In genomic region chr22:30390974-30391691, GRCh38 we compare ENCODE assay signal across 1 cellular context.
TF ChIP-seq lines count a peak whose summit lies in the region.

No MANE protein-coding gene starts in this region.

TF ChIP-seq in HepG2, 621 proteins besides CTCF, POLR2A, EP300 and RAD21 (continued from another document and continues in another):
- TF ChIP-seq, protein P1, sequence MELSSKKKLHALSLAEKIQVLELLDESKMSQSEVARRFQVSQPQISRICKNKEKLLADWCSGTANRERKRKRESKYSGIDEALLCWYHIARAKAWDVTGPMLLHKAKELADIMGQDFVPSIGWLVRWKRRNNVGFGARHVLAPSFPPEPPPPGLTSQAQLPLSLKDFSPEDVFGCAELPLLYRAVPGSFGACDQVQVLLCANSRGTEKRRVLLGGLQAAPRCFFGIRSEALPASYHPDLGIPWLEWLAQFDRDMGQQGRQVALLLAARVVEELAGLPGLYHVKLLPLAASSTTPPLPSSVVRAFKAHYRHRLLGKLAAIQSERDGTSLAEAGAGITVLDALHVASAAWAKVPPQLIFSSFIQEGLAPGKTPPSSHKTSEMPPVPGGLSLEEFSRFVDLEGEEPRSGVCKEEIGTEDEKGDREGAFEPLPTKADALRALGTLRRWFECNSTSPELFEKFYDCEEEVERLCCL (CRISPR knock-in tag; IDR thresholded peaks at IDR 0.05; ENCODE audit: borderline replicate concordance) = no peak
- TF ChIP-seq MXD3 (CRISPR knock-in tag; IDR thresholded peaks at IDR 0.05) = no peak
- no peak for TF ChIP-seq ZNF33A (CRISPR knock-in tag; IDR thresholded peaks at IDR 0.05; ENCODE audit: borderline replicate concordance)
- TF ChIP-seq ZNF780A (CRISPR knock-in tag; IDR thresholded peaks at IDR 0.05) = no peak
- TF ChIP-seq BCL3 (CRISPR knock-in tag; IDR thresholded peaks at IDR 0.05) = no peak
- TF ChIP-seq HMGA1 (CRISPR knock-in tag; conservative IDR thresholded peaks at IDR 0.05) = no peak
- no peak for TF ChIP-seq AGO2 (optimal IDR thresholded peaks at IDR 0.05; ENCODE audit: low read depth, low read length)
- peak; percentile 31; the same call in 1 of the 2 replicates for TF ChIP-seq ZNF501 (CRISPR knock-in tag; IDR thresholded peaks at IDR 0.05)
- TF ChIP-seq ZFP36 (IDR thresholded peaks at IDR 0.05; ENCODE audit: borderline replicate concordance, low read depth, low read length, partially characterized antibody) = no peak
- TF ChIP-seq FOXM1 (CRISPR knock-in tag; IDR thresholded peaks at IDR 0.05) = no peak
- no peak for TF ChIP-seq DMAP1 (CRISPR knock-in tag; IDR thresholded peaks at IDR 0.05)
- no peak for TF ChIP-seq KLF6 (CRISPR knock-in tag; IDR thresholded peaks at IDR 0.05)
- no peak for TF ChIP-seq FOXA3 (CRISPR knock-in tag; IDR thresholded peaks at IDR 0.05)
- TF ChIP-seq BRCA1 (CRISPR knock-in tag; IDR thresholded peaks at IDR 0.05) = no peak
- no peak for TF ChIP-seq ZFP36L2 (CRISPR knock-in tag; IDR thresholded peaks at IDR 0.05)
- no peak for TF ChIP-seq CAMTA2 (CRISPR knock-in tag; IDR thresholded peaks at IDR 0.05; ENCODE audit: borderline replicate concordance)
- TF ChIP-seq SAP130 (CRISPR knock-in tag; IDR thresholded peaks at IDR 0.05; ENCODE audit: low read depth) = peak; percentile 53
- no peak for TF ChIP-seq SCMH1 (CRISPR knock-in tag; IDR thresholded peaks at IDR 0.05; ENCODE audit: borderline replicate concordance)
- no peak for TF ChIP-seq ZNF337 (CRISPR knock-in tag; IDR thresholded peaks at IDR 0.05; ENCODE audit: borderline replicate concordance, low read depth)
- TF ChIP-seq KDM5A (IDR thresholded peaks at IDR 0.05; ENCODE audit: borderline replicate concordance, low read length) = no peak
- no peak for TF ChIP-seq ZNF703 (CRISPR knock-in tag; IDR thresholded peaks at IDR 0.05; ENCODE audit: borderline replicate concordance)
- no peak for TF ChIP-seq ZFP41 (CRISPR knock-in tag; IDR thresholded peaks at IDR 0.05; ENCODE audit: borderline replicate concordance)
- no peak for TF ChIP-seq ZNF513 (CRISPR knock-in tag; conservative IDR thresholded peaks at IDR 0.05)
- peak; percentile 40; the same call in 1 of the 2 replicates for TF ChIP-seq MYC (CRISPR knock-in tag; IDR thresholded peaks at IDR 0.05; ENCODE audit: borderline replicate concordance)
- 0 out of 2 replicates have a peak, but pooled peaks have one; percentile 41 for TF ChIP-seq EED (CRISPR knock-in tag; IDR thresholded peaks at IDR 0.05)
- no peak for TF ChIP-seq ZSCAN20 (CRISPR knock-in tag; IDR thresholded peaks at IDR 0.05; ENCODE audit: borderline replicate concordance)
- TF ChIP-seq, protein P2, sequence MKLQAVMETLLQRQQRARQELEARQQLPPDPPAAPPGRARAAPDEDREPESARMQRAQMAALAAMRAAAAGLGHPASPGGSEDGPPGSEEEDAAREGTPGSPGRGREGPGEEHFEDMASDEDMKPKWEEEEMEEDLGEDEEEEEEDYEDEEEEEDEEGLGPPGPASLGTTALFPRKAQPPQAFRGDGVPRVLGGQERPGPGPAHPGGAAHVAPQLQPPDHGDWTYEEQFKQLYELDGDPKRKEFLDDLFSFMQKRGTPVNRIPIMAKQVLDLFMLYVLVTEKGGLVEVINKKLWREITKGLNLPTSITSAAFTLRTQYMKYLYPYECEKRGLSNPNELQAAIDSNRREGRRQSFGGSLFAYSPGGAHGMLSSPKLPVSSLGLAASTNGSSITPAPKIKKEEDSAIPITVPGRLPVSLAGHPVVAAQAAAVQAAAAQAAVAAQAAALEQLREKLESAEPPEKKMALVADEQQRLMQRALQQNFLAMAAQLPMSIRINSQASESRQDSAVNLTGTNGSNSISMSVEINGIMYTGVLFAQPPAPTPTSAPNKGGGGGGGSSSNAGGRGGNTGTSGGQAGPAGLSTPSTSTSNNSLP (IDR thresholded peaks at IDR 0.05; ENCODE audit: low read depth, low read length) = peak; percentile 16; the same call in 1 of the 2 replicates
- TF ChIP-seq, protein P3, sequence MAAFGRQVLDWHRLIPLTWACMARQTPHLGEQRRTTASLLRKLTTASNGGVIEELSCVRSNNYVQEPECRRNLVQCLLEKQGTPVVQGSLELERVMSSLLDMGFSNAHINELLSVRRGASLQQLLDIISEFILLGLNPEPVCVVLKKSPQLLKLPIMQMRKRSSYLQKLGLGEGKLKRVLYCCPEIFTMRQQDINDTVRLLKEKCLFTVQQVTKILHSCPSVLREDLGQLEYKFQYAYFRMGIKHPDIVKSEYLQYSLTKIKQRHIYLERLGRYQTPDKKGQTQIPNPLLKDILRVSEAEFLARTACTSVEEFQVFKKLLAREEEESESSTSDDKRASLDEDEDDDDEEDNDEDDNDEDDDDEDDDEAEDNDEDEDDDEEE (CRISPR knock-in tag; IDR thresholded peaks at IDR 0.05) = no peak
- TF ChIP-seq RFX3 (CRISPR knock-in tag; IDR thresholded peaks at IDR 0.05) = no peak
- peak; percentile 74 for TF ChIP-seq KDM2A (CRISPR knock-in tag; IDR thresholded peaks at IDR 0.05; ENCODE audit: borderline replicate concordance, low read depth)
- TF ChIP-seq PHF8 (CRISPR knock-in tag; IDR thresholded peaks at IDR 0.05) = no peak
- TF ChIP-seq MXD4 (CRISPR knock-in tag; IDR thresholded peaks at IDR 0.05) = no peak
- TF ChIP-seq ZNF652 (CRISPR knock-in tag; IDR thresholded peaks at IDR 0.05; ENCODE audit: borderline replicate concordance, low read depth) = no peak
- TF ChIP-seq MTF1 (CRISPR knock-in tag; IDR thresholded peaks at IDR 0.05) = no peak
- no peak for TF ChIP-seq AFF4 (CRISPR knock-in tag; IDR thresholded peaks at IDR 0.05)
- TF ChIP-seq HOXD1 (CRISPR knock-in tag; IDR thresholded peaks at IDR 0.05) = no peak
- TF ChIP-seq SUZ12 (IDR thresholded peaks at IDR 0.05; ENCODE audit: low read depth, low read length) = no peak
- no peak for TF ChIP-seq ZNF773 (CRISPR knock-in tag; IDR thresholded peaks at IDR 0.05; ENCODE audit: borderline replicate concordance)
- TF ChIP-seq TFDP1 (CRISPR knock-in tag; IDR thresholded peaks at IDR 0.05; ENCODE audit: borderline replicate concordance) = 0 out of 2 replicates have a peak, but pooled peaks have one; percentile 21
- no peak for TF ChIP-seq NFE2L1 (CRISPR knock-in tag; IDR thresholded peaks at IDR 0.05; ENCODE audit: borderline replicate concordance)
- TF ChIP-seq GPBP1L1 (CRISPR knock-in tag; IDR thresholded peaks at IDR 0.05) = no peak
- peak; percentile 19; the same call in 1 of the 2 replicates for TF ChIP-seq USF2 (IDR thresholded peaks at IDR 0.05; ENCODE audit: low read depth, low read length)
- TF ChIP-seq USF2 (CRISPR knock-in tag; IDR thresholded peaks at IDR 0.05; ENCODE audit: borderline replicate concordance) = no peak
- peak; percentile 27; the same call in 1 of the 3 replicates for TF ChIP-seq MXI1 (IDR thresholded peaks at IDR 0.05; ENCODE audit: borderline replicate concordance, low read depth, low read length)
- TF ChIP-seq ASH2L (IDR thresholded peaks at IDR 0.05; ENCODE audit: insufficient read length, low read depth, low read length) = no peak
- TF ChIP-seq ZNF230 (CRISPR knock-in tag; IDR thresholded peaks at IDR 0.05) = no peak
- TF ChIP-seq ZZZ3 (CRISPR knock-in tag; IDR thresholded peaks at IDR 0.05; ENCODE audit: borderline replicate concordance) = no peak; the same call in 1 of the 2 replicates
- TF ChIP-seq AGO1 (IDR thresholded peaks at IDR 0.05; ENCODE audit: low read depth, low read length, poor library complexity, severe bottlenecking) = no peak
- TF ChIP-seq FOXK1 (CRISPR knock-in tag; IDR thresholded peaks at IDR 0.05; ENCODE audit: borderline replicate concordance, low read depth) = 0 out of 2 replicates have a peak, but pooled peaks have one; percentile 59
- peak; percentile 68; the same call in 1 of the 2 replicates for TF ChIP-seq BORCS8-MEF2B (CRISPR knock-in tag; IDR thresholded peaks at IDR 0.05)
